11 cellular contexts compared by ENCODE assay signal in the genomic region with DNA sequence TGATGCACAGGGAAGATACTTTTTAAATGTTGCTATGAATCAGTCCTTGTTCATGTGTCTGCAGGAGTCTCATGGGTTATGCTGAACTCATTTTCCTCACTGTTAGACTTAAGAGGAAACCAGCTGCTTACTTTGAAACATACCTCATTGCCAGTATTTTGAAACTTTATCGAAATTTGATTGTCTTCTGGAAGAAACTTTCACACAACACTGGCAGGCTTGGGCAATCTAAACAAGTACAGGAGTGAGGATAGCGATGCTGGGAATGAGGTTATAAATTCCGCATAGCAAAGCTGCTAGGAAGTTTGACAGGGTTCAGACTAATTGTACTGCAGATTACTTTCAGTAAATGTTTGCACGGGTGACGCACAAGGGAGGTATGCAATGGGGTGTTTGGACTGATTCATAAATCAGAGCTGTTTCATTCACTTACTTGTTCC.
DNase-seq lines count a peak whose midpoint lies in the region; ATAC-seq and TF ChIP-seq lines count a peak whose summit lies in the region.
"Had no signal": no experiment of that assay in that cellular context is flagged by ENCODE, and none has a peak within 500 bp of the region (broad histone marks: within the 10 kb centered on the region; RNA-seq: fewer than 3 reads in every experiment).

No MANE protein-coding gene starts in this region.

- TF ChIP-seq EP300 in esophagus muscularis mucosa (IDR thresholded peaks at IDR 0.05) = peak; percentile 98

- H3K27me3 Mint-ChIP-seq in nephron (ENCODE audit: low read depth) = no peaks in the 10 kb centered on the region
- no peaks in the 10 kb centered on the region for H3K27me3 Mint-ChIP-seq in CD4-positive, alpha-beta T cell
- H3K27me3 Mint-ChIP-seq: IgD-negative memory B cell had no signal

- H3K27me3 ChIP-seq in AG04450 (ENCODE audit: control insufficient read depth, insufficient read depth, low read length) (no peaks in the 10 kb centered on the region), esophagus muscularis mucosa (no peaks in the 10 kb centered on the region)
- H3K27me3 ChIP-seq in CD4-positive, alpha-beta T cell (ENCODE audit: control insufficient read depth, insufficient read depth, low read length) = no peaks in the 10 kb centered on the region

- 20% methylated on average over 5 of the region's 5 CpGs for WGBS in esophagus muscularis mucosa

- H3K4me1 Mint-ChIP-seq in nephron = peaks cover 41% of the 10 kb centered on the region
- H3K4me1 Mint-ChIP-seq in CD4-positive, alpha-beta T cell (ENCODE audit: low read depth) = no peaks in the 10 kb centered on the region
- H3K4me1 Mint-ChIP-seq: IgD-negative memory B cell had no signal

- H3K4me1 ChIP-seq in esophagus muscularis mucosa = peaks cover 23 to 32% (median 29%) of the 10 kb centered on the region in 4 donors

- intact Hi-C loops in esophagus muscularis mucosa (cut with DNase I) = loop anchor here (10.0 kb wide), 1 partner anchor 516 kb away; the partner anchor contains the start of gene ENOX1
- intact Hi-C loops in CD4-positive, alpha-beta T cell (cut with DNase I, micrococcal nuclease) = no loop called here

- H3K27ac ChIP-seq in AG04450 (ENCODE audit: low read depth, low read length) (peak overlapping the region; percentile 91), esophagus muscularis mucosa (replicated peaks in 1 of 4) (peak overlapping the region; percentile 66 to 79 (median 75))
- H3K27ac ChIP-seq in CD4-positive, alpha-beta T cell (ENCODE audit: low read depth, low read length) = no peak overlapping the region

- H3K4me3 Mint-ChIP-seq in nephron = peak overlapping the region in 1 of 3 experiments; percentile 22
- no peak overlapping the region for H3K4me3 Mint-ChIP-seq in CD4-positive, alpha-beta T cell
- H3K4me3 Mint-ChIP-seq: IgD-negative memory B cell had no signal

- TF ChIP-seq CTCF in AG04450 (IDR thresholded peaks at IDR 0.05; ENCODE audit: low read depth, low read length) = no peak
- TF ChIP-seq CTCF in esophagus muscularis mucosa (IDR thresholded peaks at IDR 0.05) = no peak
- TF ChIP-seq CTCF in nephron (IDR thresholded peaks at IDR 0.05; ENCODE audit: unreplicated experiment in 3 of 3) = no peak
- TF ChIP-seq CTCF in CD4-positive, alpha-beta T cell (IDR thresholded peaks at IDR 0.05) = no peak

- no peaks in the 10 kb centered on the region for H3K36me3 Mint-ChIP-seq in nephron (ENCODE audit: low read depth)
- H3K36me3 Mint-ChIP-seq in CD4-positive, alpha-beta T cell (ENCODE audit: low read depth) = no peaks in the 10 kb centered on the region
- H3K36me3 Mint-ChIP-seq: IgD-negative memory B cell had no signal

- H3K36me3 ChIP-seq in esophagus muscularis mucosa = no peaks in the 10 kb centered on the region

- H3K27ac Mint-ChIP-seq in nephron = peak overlapping the region; percentile 45 to 69 (median 68)
- H3K27ac Mint-ChIP-seq in CD4-positive, alpha-beta T cell = no peak overlapping the region
- H3K27ac Mint-ChIP-seq: IgD-negative memory B cell had no signal

- no peak overlapping the region for H3K4me3 ChIP-seq in AG04450 (ENCODE audit: low read depth, low read length)
- no peak overlapping the region for H3K4me3 ChIP-seq in esophagus muscularis mucosa

- CTCF ChIA-PET in AG04450 (lab: Charles Lee) = no interaction called here
- CTCF ChIA-PET in CD4-positive, alpha-beta T cell (lab: Charles Lee) = no interaction called here

- DNase-seq in AG04450 (ENCODE audit: low read depth, low spot score) (peak; percentile 98), NCI-H226 (peak; percentile 93), esophagus muscularis mucosa (ENCODE audit: extremely low spot score) (peak; percentile 93)
- no peak for DNase-seq in CD4-positive, alpha-beta T cell
- DNase-seq in activated effector memory CD4-positive, alpha-beta T cell treated with Interleukin-2 at 50 U/mL for 16 hours = no peak
- DNase-seq: COR-L47, RPMI8226 had no signal

- ATAC-seq in GM19455 (IDR thresholded peaks at IDR 0.05; ENCODE audit: unreplicated experiment) = no peak
- no peak for ATAC-seq in HG02884 (IDR thresholded peaks at IDR 0.05; ENCODE audit: unreplicated experiment)
- no peak for ATAC-seq in CD4-positive, alpha-beta T cell (ENCODE audit: poor library complexity)

- H3K9me3 ChIP-seq in AG04450 (ENCODE audit: control insufficient read depth, insufficient read depth, low read length) = no peaks in the 10 kb centered on the region
- no peaks in the 10 kb centered on the region for H3K9me3 ChIP-seq in esophagus muscularis mucosa
- no peaks in the 10 kb centered on the region for H3K9me3 ChIP-seq in CD4-positive, alpha-beta T cell (ENCODE audit: control insufficient read depth, low read length)

- H3K9me3 Mint-ChIP-seq in nephron = no peaks in the 10 kb centered on the region
- no peaks in the 10 kb centered on the region for H3K9me3 Mint-ChIP-seq in CD4-positive, alpha-beta T cell
- H3K9me3 Mint-ChIP-seq: IgD-negative memory B cell had no signal

- POLR2A ChIA-PET in AG04450 (lab: Yijun Ruan, JAX) = interaction anchor here (0.7 to 1.8 kb wide), 10 partner anchors 8 to 610 kb away, joined by 3 to 6 read pairs (median 3); partner anchors contain the start of gene CCDC122
- POLR2A ChIA-PET in CD4-positive, alpha-beta T cell (lab: Charles Lee) = no interaction called here

- TF ChIP-seq POLR2A in esophagus muscularis mucosa (IDR thresholded peaks at IDR 0.05; ENCODE audit: low read depth) = no peak

Comparison
In these comparisons a context has a peak if more than half of its experiments do, and no peak if none do; other contexts are left out.
1. DNase-seq: peak in AG04450 (single experiment), NCI-H226 (single experiment) and esophagus muscularis mucosa (single experiment); none in CD4-positive, alpha-beta T cell (0 of 10) and activated effector memory CD4-positive, alpha-beta T cell treated with Interleukin-2 at 50 U/mL for 16 hours (single experiment).